Comparison of ENCODE assay signal across 8 cellular contexts in the genomic region with DNA sequence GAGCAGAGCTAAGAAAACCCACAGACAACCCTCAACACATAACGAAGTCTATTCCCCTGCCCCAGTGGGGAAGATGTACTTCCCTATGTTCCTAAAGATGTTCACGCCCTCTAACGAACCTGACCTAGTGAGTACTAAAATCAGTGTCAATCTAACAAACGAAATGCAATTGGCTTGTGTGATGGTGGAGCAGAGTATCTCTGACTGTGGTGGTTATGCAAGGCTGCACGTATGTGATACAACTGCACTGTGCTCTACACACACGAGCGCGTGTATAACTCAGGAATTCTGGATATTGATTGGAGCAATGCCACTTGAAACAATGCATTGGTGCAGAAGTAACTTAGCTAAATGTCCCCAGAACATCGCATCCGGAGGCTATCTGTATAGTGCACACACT. TPM values are rescaled to one million over a fixed set of nuclear protein-coding genes. Genes with fewer than 3 reads are reported as not detected.
DNase-seq lines count a peak whose midpoint lies in the region; ATAC-seq, FAIRE-seq and TF ChIP-seq lines count a peak whose summit lies in the region.

No MANE protein-coding gene starts in this region.

- ATAC-seq in GM23338 (no peak), Panc1 (no peak), GM21576 (IDR thresholded peaks at IDR 0.05; ENCODE audit: unreplicated experiment) (no peak)

- H3K27ac Mint-ChIP-seq in GM23338 = no peak overlapping the region

- H3K4me2 ChIP-seq in GM23338 = peak overlapping the region; percentile 98

- in situ Hi-C loops in Panc1 (cut with HindIII; ENCODE audit: low pct_unique_long_range_greater_than_20kb, low sequenced_read_pairs) = no loop called here

- H3K9me2 ChIP-seq in GM23338 (ENCODE audit: insufficient read depth) = no peaks in the 10 kb centered on the region

- no peaks in the 10 kb centered on the region for H3K27me3 ChIP-seq in GM23338 (ENCODE audit: insufficient read depth)
- H3K27me3 ChIP-seq in Panc1 (ENCODE audit: control insufficient read depth, insufficient read depth, low read length) = no peaks in the 10 kb centered on the region
- no peaks in the 10 kb centered on the region for H3K27me3 ChIP-seq in esophagus muscularis mucosa
- no peaks in the 10 kb centered on the region for H3K27me3 ChIP-seq in ovary

- peaks cover 39% of the 10 kb centered on the region for H3K36me3 Mint-ChIP-seq in GM23338 (ENCODE audit: low read depth)

- H3K27me3 Mint-ChIP-seq in GM23338 (ENCODE audit: insufficient read depth, low read depth, poor library complexity) = peaks cover 7% of the 10 kb centered on the region

- H3K9me3 Mint-ChIP-seq in GM23338 = no peaks in the 10 kb centered on the region

- intact Hi-C loops in Panc1 (cut with micrococcal nuclease; ENCODE audit: unreplicated experiment) (no loop called here), esophagus muscularis mucosa (cut with DNase I) (no loop called here), ovary (cut with DNase I) (no loop called here)

- TF ChIP-seq POLR2A in esophagus muscularis mucosa (IDR thresholded peaks at IDR 0.05; ENCODE audit: low read depth) = no peak
- no peak for TF ChIP-seq POLR2A in ovary (IDR thresholded peaks at IDR 0.05)

- BruUV-seq in Panc1 (replicated peaks; lab: Mats Ljungman, UMichigan) = no TSS peak

- peak overlapping the region; percentile 94 for H2AFZ ChIP-seq in GM23338

- no peak for DNase-seq in GM23338 (ENCODE audit: low spot score)
- no peak for DNase-seq in Panc1 (ENCODE audit: low read depth, low spot score)
- DNase-seq in esophagus muscularis mucosa (ENCODE audit: extremely low spot score) = no peak
- DNase-seq in ovary = no peak
- no peak for DNase-seq in NCI-H748 treated with DMSO at 0.1 percent for 48 hours (lab: John Stamatoyannopoulos, UW)
- no peak for DNase-seq in stimulated activated CD4-positive, alpha-beta T cell treated with anti-CD3 and anti-CD28 coated beads, Interleukin-1b, Interleukin-23, amount 100 ng/mL, for 48 hours
- no peak for DNase-seq in GM19239 (ENCODE audit: insufficient read length, low spot score)

- H3K9me3 ChIP-seq in Panc1 (ENCODE audit: control insufficient read depth, insufficient read depth, low read depth, low read length) (no peaks in the 10 kb centered on the region), esophagus muscularis mucosa (no peaks in the 10 kb centered on the region), ovary (no peaks in the 10 kb centered on the region)

- peaks cover 46% of the 10 kb centered on the region for H3K79me2 ChIP-seq in GM23338 (replicated peaks; ENCODE audit: insufficient read depth)

- POLR2A ChIA-PET in Panc1 (lab: Charles Lee) = no interaction called here

- TF ChIP-seq EP300 in esophagus muscularis mucosa (IDR thresholded peaks at IDR 0.05) = no peak
- no peak for TF ChIP-seq EP300 in ovary (IDR thresholded peaks at IDR 0.05)

- no peak overlapping the region for H3K27ac ChIP-seq in GM23338 (ENCODE audit: low read depth)
- H3K27ac ChIP-seq in Panc1 (ENCODE audit: low read length) = peak overlapping the region; percentile 35; the same call in 1 of the 2 replicates
- H3K27ac ChIP-seq in esophagus muscularis mucosa (replicated peaks in 1 of 4) = peak overlapping the region in 3 of 4 donors; percentile 80 to 93 (median 93)
- no peak overlapping the region for H3K27ac ChIP-seq in ovary

- H3K36me3 ChIP-seq in GM23338 (ENCODE audit: insufficient read depth) (peaks cover 18% of the 10 kb centered on the region), Panc1 (ENCODE audit: control insufficient read depth, insufficient read depth, low read length) (peaks cover 4% of the 10 kb centered on the region), esophagus muscularis mucosa (peaks cover 2 to 42% (median 23%) of the 10 kb centered on the region in 4 donors), ovary (no peaks in the 10 kb centered on the region)

- FAIRE-seq in GM19239 (lab: Jason Lieb, UNC) = no peak

- peaks cover 13% of the 10 kb centered on the region for H3K4me1 ChIP-seq in GM23338 (ENCODE audit: insufficient read depth)
- peaks cover 3% of the 10 kb centered on the region; the same call in 1 of the 2 replicates for H3K4me1 ChIP-seq in Panc1 (ENCODE audit: control insufficient read depth, insufficient read depth, low read length)
- peaks cover 32 to 53% (median 46%) of the 10 kb centered on the region in 4 donors for H3K4me1 ChIP-seq in esophagus muscularis mucosa
- peaks cover 14% of the 10 kb centered on the region for H3K4me1 ChIP-seq in ovary (ENCODE audit: insufficient read depth)

- TF ChIP-seq CTCF in GM23338 (conservative IDR thresholded peaks at IDR 0.05; ENCODE audit: low read depth in 2 of 2) = no peak
- no peak for TF ChIP-seq CTCF in Panc1 (IDR thresholded peaks at IDR 0.05)
- TF ChIP-seq CTCF in esophagus muscularis mucosa (IDR thresholded peaks at IDR 0.05) = no peak
- no peak for TF ChIP-seq CTCF in ovary (IDR thresholded peaks at IDR 0.05)

- H3K4me1 Mint-ChIP-seq in GM23338 = peaks cover 30% of the 10 kb centered on the region

- H3K4me3 ChIP-seq in GM23338 (peak overlapping the region; percentile 90), Panc1 (ENCODE audit: low read depth in 2 of 2, low read length in 2 of 2) (peak overlapping the region; percentile 66 to 72), esophagus muscularis mucosa (peak overlapping the region; percentile 84 to 94 (median 90)), ovary (peak overlapping the region; percentile 85)

- H3K4me3 Mint-ChIP-seq in GM23338 = peak overlapping the region; percentile 96

- H3F3A ChIP-seq in GM23338 (replicated peaks; ENCODE audit: low read depth) = peaks cover 3% of the 10 kb centered on the region; the same call in 1 of the 2 replicates

- H4K20me1 ChIP-seq in GM23338 (replicated peaks; ENCODE audit: insufficient read depth) = peaks cover 33% of the 10 kb centered on the region

- WGBS in esophagus muscularis mucosa = 12% methylated on average over 10 of the region's 10 CpGs
- 12 to 21% (median 14%) methylated on average over 10 of the region's 10 CpGs for WGBS in ovary, 3 donors

- CTCF ChIA-PET in Panc1 (lab: Charles Lee) = no interaction called here

TF ChIP-seq in GM23338, 12 proteins besides CTCF, POLR2A, EP300 and RAD21 (continues in another document):
- no peak for TF ChIP-seq REST (IDR thresholded peaks at IDR 0.05; ENCODE audit: unreplicated experiment)
- TF ChIP-seq, protein P1, sequence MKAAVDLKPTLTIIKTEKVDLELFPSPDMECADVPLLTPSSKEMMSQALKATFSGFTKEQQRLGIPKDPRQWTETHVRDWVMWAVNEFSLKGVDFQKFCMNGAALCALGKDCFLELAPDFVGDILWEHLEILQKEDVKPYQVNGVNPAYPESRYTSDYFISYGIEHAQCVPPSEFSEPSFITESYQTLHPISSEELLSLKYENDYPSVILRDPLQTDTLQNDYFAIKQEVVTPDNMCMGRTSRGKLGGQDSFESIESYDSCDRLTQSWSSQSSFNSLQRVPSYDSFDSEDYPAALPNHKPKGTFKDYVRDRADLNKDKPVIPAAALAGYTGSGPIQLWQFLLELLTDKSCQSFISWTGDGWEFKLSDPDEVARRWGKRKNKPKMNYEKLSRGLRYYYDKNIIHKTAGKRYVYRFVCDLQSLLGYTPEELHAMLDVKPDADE (IDR thresholded peaks at IDR 0.05) = no peak

RNA-seq across cellular contexts. Expression of gene ANKRD16, which starts 1.3 kb away (rescaled TPM):
- total RNA-seq in GM23338 (2014; rRNA removed; shearing (Covaris generic)) = 16.1 and 20.2 TPM in 2 replicates
- polyA plus RNA-seq in GM23338 (2016; fragmentation: Nextera tagmentation; extraction: Ambion mirVana) (6.4 and 7.5 TPM in 2 replicates), ovary (1 to 10 TPM; 6.6 to 7.8 TPM)
- total RNA-seq in Panc1 (2021; ENCODE audit: unreplicated experiment) (6.9 TPM), esophagus muscularis mucosa (1 to 10 TPM; 5.1 to 9.0 (median 5.9) TPM), ovary (10 to 100 TPM in 4 of 7 donors, 1 to 10 TPM in 3; 8.6 to 15.3 (median 10.0) TPM)
- 10.9 TPM for polyA plus RNA-seq in Panc1 (2012; ENCODE audit: insufficient read length)

RNA-seq across cellular contexts. Expression of gene FBH1, which starts 1.7 kb away (rescaled TPM):
- 84.0 and 90.8 TPM in 2 replicates for total RNA-seq in GM23338 (2014; rRNA removed; shearing (Covaris generic))
- polyA plus RNA-seq in GM23338 (2016; fragmentation: Nextera tagmentation; extraction: Ambion mirVana) (62.5 and 68.0 TPM in 2 replicates), ovary (10 to 100 TPM; 46.4 to 64.1 TPM)
- total RNA-seq in Panc1 (2021; ENCODE audit: unreplicated experiment) (50.5 TPM), esophagus muscularis mucosa (10 to 100 TPM; 90.3 to 93.0 (median 92.3) TPM), ovary (10 to 100 TPM; 54.6 to 80.3 (median 78.3) TPM)
- 44.0 TPM for polyA plus RNA-seq in Panc1 (2012; ENCODE audit: insufficient read length)

Comparison
In these comparisons a context has a peak if more than half of its experiments do, and no peak if none do; other contexts are left out.
1. H3K27ac ChIP-seq: peak in Panc1 (single experiment) and esophagus muscularis mucosa (3 of 4); none in GM23338 (single experiment) and ovary (0 of 2).
2. Peak in every context shown above with its lines, with median percentiles within 50 percentile points of each other: H3K4me3 ChIP-seq.